8 cellular contexts compared by ENCODE assay signal in the genomic region with DNA sequence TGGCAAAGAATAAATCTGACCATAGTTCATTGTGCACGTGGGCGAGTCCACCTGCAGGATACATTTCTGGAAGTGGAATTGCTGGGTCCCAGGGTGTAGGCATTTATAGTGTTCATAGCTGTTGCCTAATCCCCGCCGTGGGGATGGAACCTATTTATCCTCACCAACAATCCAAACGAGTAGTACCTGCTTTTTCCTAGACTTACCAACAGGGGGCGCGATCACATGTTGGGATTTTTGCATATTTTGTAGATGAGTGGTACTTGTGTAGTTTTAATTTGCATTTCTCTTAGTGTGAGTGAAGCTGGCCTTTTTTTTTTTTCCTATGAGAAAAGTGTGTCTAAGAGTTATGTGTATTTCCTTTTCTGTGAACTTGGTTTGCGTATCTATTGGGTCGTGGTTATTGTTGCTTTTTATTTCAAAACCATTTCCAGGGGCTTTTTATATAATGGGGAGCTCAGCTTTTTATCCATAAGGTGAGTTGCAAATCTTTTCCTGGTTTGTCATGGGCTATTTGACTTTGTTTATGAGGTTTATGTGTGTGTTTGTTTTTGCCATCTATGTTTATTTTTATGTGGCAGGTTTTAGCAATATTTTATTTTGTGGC.
DNase-seq lines count a peak whose midpoint lies in the region; ATAC-seq and TF ChIP-seq lines count a peak whose summit lies in the region.

No MANE protein-coding gene starts in this region.

- H3K27me3 Mint-ChIP-seq in T-cell, result peaks cover 0 to 21% of the 10 kb centered on the region in 2 donors

- H3K4me3 Mint-ChIP-seq in T-cell, result no peak overlapping the region

- 34 to 38% methylated on average over 9 of the region's 9 CpGs for WGBS in heart right ventricle, 2 donors

- H3K4me1 Mint-ChIP-seq in T-cell, result peaks cover 9 to 15% (median 12%) of the 10 kb centered on the region in 3 donors

- intact Hi-C loops in heart right ventricle (cut with DNase I), result loop anchor here in 9 of 10 donors (1.0 to 10.0 kb wide), 10 partner anchors 77 to 869 kb away; no protein-coding TSS in a partner anchor
- intact Hi-C loops in posterior vena cava (cut with DNase I), result loop anchor here in 1 of 2 donors (5.0 kb wide), 1 partner anchor 62 kb away; no protein-coding TSS in a partner anchor

- no peaks in the 10 kb centered on the region for H3K36me3 Mint-ChIP-seq in T-cell

- DNase-seq in ELR (ENCODE audit: low read depth), result peak; percentile 80
- peak; percentile 80 for DNase-seq in LoVo (ENCODE audit: low spot score)
- peak; percentile 23 to 71 (median 53) for DNase-seq in T-cell
- DNase-seq in activated naive CD8-positive, alpha-beta T cell treated with anti-CD3 and anti-CD28 coated beads, Interleukin-2, amount 50 U/mL, for 16 hours (ENCODE audit: low read depth, low spot score), result peak; percentile 40
- peak in 1 of 2 donors; percentile 55 for DNase-seq in heart right ventricle
- peak; percentile 29 for DNase-seq in retinal pigment epithelial cell (ENCODE audit: low read depth)
- DNase-seq in posterior vena cava (ENCODE audit: low spot score), result no peak

- POLR2A ChIA-PET in T-cell (lab: Charles Lee), result no interaction called here

- H3K27me3 ChIP-seq in heart right ventricle, result peaks cover 0 to 20% (median 6%) of the 10 kb centered on the region in 7 donors

- H3K4me3 ChIP-seq in heart right ventricle (no peak overlapping the region), retinal pigment epithelial cell (ENCODE audit: low read length) (no peak overlapping the region)

- ATAC-seq in T-cell (replicated peaks in 1 of 4), result peak; percentile 39 to 62 (median 52)
- no peak for ATAC-seq in heart right ventricle
- ATAC-seq in HG03571 (IDR thresholded peaks at IDR 0.05; ENCODE audit: unreplicated experiment), result no peak

- no peaks in the 10 kb centered on the region for H3K9me3 Mint-ChIP-seq in T-cell

- no peaks in the 10 kb centered on the region for H3K36me3 ChIP-seq in heart right ventricle

- CTCF ChIA-PET in T-cell (lab: Charles Lee), result interaction anchor here (0.6 to 1.6 kb wide), 18 partner anchors 16 to 1857 kb away, joined by 3 to 13 read pairs (median 3); a partner anchor contains a TSS

- no peak overlapping the region for H3K27ac ChIP-seq in heart right ventricle

- peaks cover 0 to 11% (median 3%) of the 10 kb centered on the region in 9 donors for H3K4me1 ChIP-seq in heart right ventricle

- TF ChIP-seq CTCF in heart right ventricle (IDR thresholded peaks at IDR 0.05), result peak; percentile 67 to 83 (median 77)
- TF ChIP-seq CTCF in retinal pigment epithelial cell (conservative IDR thresholded peaks at IDR 0.05; ENCODE audit: low read depth, low read length), result peak; percentile 79

- peak overlapping the region in 1 of 2 donors; percentile 17 for H3K27ac Mint-ChIP-seq in T-cell

- no peaks in the 10 kb centered on the region for H3K9me3 ChIP-seq in heart right ventricle

Comparison
In these comparisons a context has a peak if more than half of its experiments do, and no peak if none do; other contexts are left out.
1. ATAC-seq: peak in T-cell (4 of 4); none in heart right ventricle (0 of 8) and HG03571 (single experiment).